In the genomic region with DNA sequence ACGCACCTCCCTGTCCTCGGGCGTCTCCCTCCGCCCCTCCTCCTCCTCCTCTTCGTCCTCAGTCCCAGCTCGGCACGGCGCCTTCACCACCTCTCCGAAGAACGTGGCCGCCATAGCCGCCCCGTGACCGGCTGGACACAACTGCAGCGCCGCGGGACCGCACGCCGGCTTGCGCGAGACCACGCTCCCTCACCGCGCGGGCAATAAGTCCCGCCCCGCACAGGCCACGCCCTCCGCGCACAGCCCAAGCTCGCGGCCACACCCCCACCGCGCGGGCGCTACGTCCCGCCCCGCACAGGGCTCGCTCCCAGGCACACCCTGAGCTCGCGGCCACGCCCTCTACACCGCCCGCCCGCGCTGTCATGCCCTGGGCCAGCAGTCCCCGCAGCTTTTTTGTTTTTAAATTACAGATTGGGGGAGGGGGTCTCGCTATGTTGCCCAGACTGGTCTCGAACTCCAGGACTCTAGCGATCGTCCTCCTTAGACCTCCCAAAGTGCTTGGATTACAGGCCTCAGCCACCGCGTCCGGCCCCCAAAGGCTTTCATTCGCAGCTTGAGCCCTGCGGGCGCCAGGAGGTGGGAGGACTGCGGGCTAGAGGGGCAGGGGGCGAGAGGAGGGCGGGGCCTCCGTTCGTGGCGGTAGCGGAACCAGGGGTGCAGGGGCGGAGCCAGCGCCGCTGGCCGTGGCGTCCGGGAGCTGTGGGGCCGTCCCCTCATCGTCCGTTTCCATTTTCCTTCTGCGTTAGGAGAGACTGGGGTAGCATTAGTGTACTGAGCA, we compare ENCODE assay signal across 8 cellular contexts. TPM values are rescaled to one million over a fixed set of nuclear protein-coding genes. Genes with fewer than 3 reads are reported as not detected.
A peak's percentile ranks its signal among the peaks of the same experiment; 100 is the strongest.
DNase-seq lines count a peak whose midpoint lies in the region; ATAC-seq, FAIRE-seq and TF ChIP-seq lines count a peak whose summit lies in the region.

A gene with protein sequence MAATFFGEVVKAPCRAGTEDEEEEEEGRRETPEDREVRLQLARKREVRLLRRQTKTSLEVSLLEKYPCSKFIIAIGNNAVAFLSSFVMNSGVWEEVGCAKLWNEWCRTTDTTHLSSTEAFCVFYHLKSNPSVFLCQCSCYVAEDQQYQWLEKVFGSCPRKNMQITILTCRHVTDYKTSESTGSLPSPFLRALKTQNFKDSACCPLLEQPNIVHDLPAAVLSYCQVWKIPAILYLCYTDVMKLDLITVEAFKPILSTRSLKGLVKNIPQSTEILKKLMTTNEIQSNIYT (minus strand): TSS at position 180 of the 778 bp plus-strand sequence. CDS start 66 bp downstream, at position 114.

- H3K79me2 ChIP-seq in endothelial cell of umbilical vein (ENCODE audit: control insufficient read depth, insufficient read depth, low read length) = peaks cover 33% of the 10 kb centered on the region

- H3K9me3 ChIP-seq in endothelial cell of umbilical vein (replicated peaks; ENCODE audit: control insufficient read depth, insufficient read depth, low read length) = no peaks in the 10 kb centered on the region

- H3K27me3 ChIP-seq in endothelial cell of umbilical vein (ENCODE audit: control insufficient read depth in 2 of 2, insufficient read depth in 2 of 2, low read length in 2 of 2) = no peaks in the 10 kb centered on the region

- dilution Hi-C loops in endothelial cell of umbilical vein (cut with MboI; ENCODE audit: extremely low pct_ligation_motif_present, low sequenced_read_pairs) = no loop called here

- peak within 1 kb of the TSS; percentile 89 for H3K9ac ChIP-seq in endothelial cell of umbilical vein (replicated peaks; ENCODE audit: extremely low read depth, insufficient read depth, low read length)

- DNase-seq in DMS114 treated with DMSO at 0.1 percent for 48 hours (lab: John Stamatoyannopoulos, UW; ENCODE audit: unreplicated experiment) = peak; percentile 80
- peak; percentile 100 for DNase-seq in OCI-M1 (lab: John Stamatoyannopoulos, UW)
- peak; percentile 93 for DNase-seq in activated T-cell treated with anti-CD3 and anti-CD28 coated beads for 24 hours (ENCODE audit: low read depth)
- DNase-seq in endothelial cell of umbilical vein (ENCODE audit: low read depth, low spot score) = peak; percentile 96
- DNase-seq in midbrain (lab: John Stamatoyannopoulos, UW) = peak; percentile 90
- peak; percentile 91 to 92 for DNase-seq in stimulated activated CD8-positive, alpha-beta memory T cell treated with anti-CD3 and anti-CD28 coated beads, Interleukin-15, amount 100 ng/mL, for 48 hours (ENCODE audit: low read depth in 2 of 2)

- POLR2A ChIA-PET in endothelial cell of umbilical vein (lab: Charles Lee) = interaction anchor here (0.8 to 1.1 kb wide), 3 partner anchors 14 to 380 kb away, joined by 4 read pairs; no protein-coding TSS in a partner anchor

- intact Hi-C loops in endothelial cell of umbilical vein (cut with micrococcal nuclease) = loop anchor here (1.0 kb wide), 4 partner anchors 166 to 262 kb away; a partner anchor contains a TSS

- H3K27me3 Mint-ChIP-seq in IgD-negative memory B cell = no peaks in the 10 kb centered on the region

- peak; percentile 86 for ATAC-seq in GM21576 (IDR thresholded peaks at IDR 0.05; ENCODE audit: unreplicated experiment)

- H2AFZ ChIP-seq in endothelial cell of umbilical vein (ENCODE audit: low read depth, low read length) = peak within 1 kb of the TSS; percentile 92

- H3K36me3 ChIP-seq in endothelial cell of umbilical vein (ENCODE audit: control insufficient read depth in 2 of 2, extremely low read depth in 1 of 2, insufficient read depth in 2 of 2, low read length in 2 of 2) = peaks cover 0 to 2% of the 10 kb centered on the region in 2 experiments

- no peaks in the 10 kb centered on the region for H3K36me3 Mint-ChIP-seq in IgD-negative memory B cell

- peak within 1 kb of the TSS; percentile 99 for H3K4me2 ChIP-seq in endothelial cell of umbilical vein (ENCODE audit: insufficient read depth, low read length)

- peak within 1 kb of the TSS; percentile 70 for H3K27ac ChIP-seq in endothelial cell of umbilical vein (ENCODE audit: insufficient read depth, low read depth, low read length)

- H3K27ac Mint-ChIP-seq in IgD-negative memory B cell = peak within 1 kb of the TSS; percentile 76 to 96 (median 95)

- H3K4me1 ChIP-seq in endothelial cell of umbilical vein (ENCODE audit: control insufficient read depth, extremely low read depth, insufficient read depth, low read length) = peaks cover 18% of the 10 kb centered on the region

- CTCF ChIA-PET in endothelial cell of umbilical vein (lab: Charles Lee) = interaction anchor here (0.8 to 1.9 kb wide), 6 partner anchors 10 to 258 kb away, joined by 4 to 7 read pairs (median 6); a partner anchor contains a TSS

- FAIRE-seq in endothelial cell of umbilical vein (lab: Jason Lieb, UNC) = peak; percentile 85

- H3K4me3 Mint-ChIP-seq in IgD-negative memory B cell = peak within 1 kb of the TSS; percentile 98 to 99 (median 98)

- TF ChIP-seq POLR2A in endothelial cell of umbilical vein (IDR thresholded peaks at IDR 0.05; ENCODE audit: low read depth, low read length) = peak; percentile 85

- no peaks in the 10 kb centered on the region for H3K9me3 Mint-ChIP-seq in IgD-negative memory B cell

- H4K20me1 ChIP-seq in endothelial cell of umbilical vein (replicated peaks; ENCODE audit: control insufficient read depth, extremely low read depth, insufficient read depth, low read length) = no peaks in the 10 kb centered on the region

- H3K9me1 ChIP-seq in endothelial cell of umbilical vein (replicated peaks; ENCODE audit: control insufficient read depth, extremely low read depth, insufficient read depth, low read length) = no peaks in the 10 kb centered on the region

- H3K4me1 Mint-ChIP-seq in IgD-negative memory B cell = peaks cover 23 to 47% (median 45%) of the 10 kb centered on the region in 3 donors

- no peak for TF ChIP-seq CTCF in endothelial cell of umbilical vein (IDR thresholded peaks at IDR 0.05; ENCODE audit: extremely low read depth in 1 of 2, insufficient read depth in 1 of 2, low read depth in 1 of 2, low read length in 2 of 2)

- no TSS peak for BruUV-seq in endothelial cell of umbilical vein (replicated peaks; lab: Mats Ljungman, UMichigan)

- H3K4me3 ChIP-seq in endothelial cell of umbilical vein (replicated peaks in 1 of 3; ENCODE audit: insufficient read depth in 1 of 3, low read depth in 1 of 3, low read length in 3 of 3) = peak within 1 kb of the TSS; percentile 75 to 98 (median 92)

TF ChIP-seq in endothelial cell of umbilical vein, 7 proteins besides CTCF, POLR2A, EP300 and RAD21:
- TF ChIP-seq FOS (IDR thresholded peaks at IDR 0.05; ENCODE audit: borderline replicate concordance, insufficient read depth, low read length) (no peak), POLR2AphosphoS5 (IDR thresholded peaks at IDR 0.05; ENCODE audit: insufficient read depth, low read depth, low read length) (peak; percentile 86), GATA2 (IDR thresholded peaks at IDR 0.05; ENCODE audit: insufficient read depth, insufficient read length, low read depth, low read length) (no peak), MYC (IDR thresholded peaks at IDR 0.05; ENCODE audit: low read depth, low read length) (peak; percentile 39), JUN (IDR thresholded peaks at IDR 0.05; ENCODE audit: borderline replicate concordance, insufficient read depth, insufficient read length, low read depth) (no peak), EZH2 (IDR thresholded peaks at IDR 0.05; ENCODE audit: borderline replicate concordance, low read depth, low read length, severe bottlenecking) (no peak)
- TF ChIP-seq, protein P1, sequence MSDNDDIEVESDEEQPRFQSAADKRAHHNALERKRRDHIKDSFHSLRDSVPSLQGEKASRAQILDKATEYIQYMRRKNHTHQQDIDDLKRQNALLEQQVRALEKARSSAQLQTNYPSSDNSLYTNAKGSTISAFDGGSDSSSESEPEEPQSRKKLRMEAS (IDR thresholded peaks at IDR 0.05; ENCODE audit: insufficient read depth, insufficient read length) = peak; percentile 64
TF ChIP-seq in endothelial cell of umbilical vein: peak in this region for 3.

RNA-seq across cellular contexts. Expression of the gene that starts here (rescaled TPM):
- 39.4 TPM for polyA plus RNA-seq in IgD-negative memory B cell
- 66.3 and 75.9 TPM in 2 replicates for total RNA-seq in endothelial cell of umbilical vein
- polyA plus RNA-seq in endothelial cell of umbilical vein = 34.9 and 43.2 TPM in 2 replicates
- 63.4 and 68.1 TPM in 2 replicates for polyA plus RNA-seq in endothelial cell of umbilical vein (2011; cell fraction: cytosol; rRNA removed)
- 36.9 and 43.7 TPM in 2 replicates for polyA plus RNA-seq in endothelial cell of umbilical vein (2011; cell fraction: nucleus; rRNA removed)
- polyA plus RNA-seq in endothelial cell of umbilical vein (2012) = 67.4 and 113 TPM in 2 replicates
- polyA minus RNA-seq in endothelial cell of umbilical vein = 14.5 and 21.4 TPM in 2 replicates
- 39.4 TPM for polyA minus RNA-seq in endothelial cell of umbilical vein (2011; cell fraction: cytosol; rRNA and poly(A)+ RNA removed)
- 18.5 TPM in 2 replicates for polyA minus RNA-seq in endothelial cell of umbilical vein (2011; cell fraction: nucleus; rRNA and poly(A)+ RNA removed)

Comparison
In these comparisons a context has a peak if more than half of its experiments do, and no peak if none do; other contexts are left out.
1. Peak in every context shown above with its lines: DNase-seq, ATAC-seq, H3K4me3 ChIP-seq and H3K27ac ChIP-seq.